15 cellular contexts compared by ENCODE assay signal in genomic region chr2:16828044-16828827, GRCh38.
"Had no signal": no experiment of that assay in that cellular context is flagged by ENCODE, and none has a peak within 500 bp of the region (broad histone marks: within the 10 kb centered on the region; RNA-seq: fewer than 3 reads in every experiment).

No MANE protein-coding gene starts in this region.

- H3K27ac Mint-ChIP-seq: nephron had no signal

- DNase-seq: effector memory CD4-positive, alpha-beta T cell; kidney glomerular epithelial cell; left lung; mesendoderm; naive B cell; stimulated activated CD4-positive, alpha-beta T cell treated with anti-CD3 and anti-CD28 coated beads, Interleukin-2, amount 100 ng/mL, for 48 hours; stimulated activated naive CD4-positive, alpha-beta T cell treated with Interleukin-2 at 50 U/mL for 16 hours; trophoblast cell had no signal

- H3K4me1 ChIP-seq: esophagus muscularis mucosa, left lung, right atrium auricular region had no signal

- H3K4me2 ChIP-seq: hepatocyte, smooth muscle cell had no signal

- H3K27ac ChIP-seq: epithelial cell of prostate, esophagus muscularis mucosa, hepatocyte, left lung, right atrium auricular region had no signal

- H2AFZ ChIP-seq: hepatocyte had no signal

- H3K27me3 ChIP-seq: esophagus muscularis mucosa, hepatocyte, left lung, right atrium auricular region had no signal

- H3K4me1 Mint-ChIP-seq: naive B cell, nephron had no signal

- H3K9me3 ChIP-seq: esophagus muscularis mucosa, left lung, right atrium auricular region had no signal

- H3K36me3 Mint-ChIP-seq: naive B cell had no signal

- H3K36me3 ChIP-seq: esophagus muscularis mucosa, left lung, right atrium auricular region had no signal

- H3K79me2 ChIP-seq: hepatocyte had no signal

- ATAC-seq: left lung had no signal

- H3K4me3 ChIP-seq: esophagus muscularis mucosa, hepatocyte, left lung, lung, right atrium auricular region, smooth muscle cell had no signal

- H3K4me3 Mint-ChIP-seq: naive B cell, nephron had no signal
